In the genomic region with DNA sequence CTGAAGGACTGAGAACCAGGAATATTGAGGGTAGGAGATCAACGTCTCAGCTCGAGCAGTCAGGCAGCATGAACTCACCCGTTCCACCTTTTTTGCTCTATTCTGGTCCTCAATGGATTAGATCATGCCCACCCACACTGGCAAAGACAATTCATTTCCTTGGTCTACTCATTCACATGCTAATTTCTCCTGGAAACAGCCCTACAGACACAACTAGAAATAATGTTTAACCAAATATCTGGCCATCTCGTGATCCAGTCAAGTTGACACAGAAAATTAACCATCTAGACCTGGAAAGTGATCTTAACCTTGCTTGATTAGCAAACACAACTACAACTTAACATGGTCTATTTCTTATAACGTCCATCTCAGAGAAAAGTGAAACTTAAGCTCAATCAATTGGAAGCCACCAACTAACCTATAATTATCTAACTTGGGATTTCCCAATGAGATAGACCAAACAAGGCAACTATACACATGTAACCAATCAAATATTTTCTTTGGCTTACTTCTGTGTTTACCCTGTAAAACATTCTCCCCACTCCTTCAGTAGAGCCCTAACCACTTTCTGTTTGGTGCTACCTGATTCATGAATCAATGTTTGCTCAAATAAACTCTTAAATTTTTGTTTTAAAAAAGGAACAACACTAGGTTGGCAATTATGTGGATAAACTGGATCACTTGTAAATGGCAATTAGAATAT, we compare ENCODE assay signal across 2 cellular contexts.
TF ChIP-seq lines count a peak whose summit lies in the region.

No MANE protein-coding gene starts in this region.

TF ChIP-seq in liver, 16 proteins besides CTCF, POLR2A, EP300 and RAD21 (continued from another document):
- TF ChIP-seq HNF4G (IDR thresholded peaks at IDR 0.05) = no peak
- peak in 1 of 2 donors; percentile 12 for TF ChIP-seq JUND (IDR thresholded peaks at IDR 0.05)
- TF ChIP-seq FOXA1 (IDR thresholded peaks at IDR 0.05) = peak; percentile 75
- TF ChIP-seq HNF4A (conservative IDR thresholded peaks at IDR 0.05) = peak; percentile 20 to 45
- peak; percentile 82 for TF ChIP-seq FOXA2 (IDR thresholded peaks at IDR 0.05)
- peak; percentile 62 to 67 for TF ChIP-seq RXRA (IDR thresholded peaks at IDR 0.05)
- peak; percentile 55 for TF ChIP-seq SP1 (IDR thresholded peaks at IDR 0.05)

TF ChIP-seq in HepG2, 621 proteins besides CTCF, POLR2A, EP300 and RAD21 (continued from another document):
- TF ChIP-seq, protein P1, sequence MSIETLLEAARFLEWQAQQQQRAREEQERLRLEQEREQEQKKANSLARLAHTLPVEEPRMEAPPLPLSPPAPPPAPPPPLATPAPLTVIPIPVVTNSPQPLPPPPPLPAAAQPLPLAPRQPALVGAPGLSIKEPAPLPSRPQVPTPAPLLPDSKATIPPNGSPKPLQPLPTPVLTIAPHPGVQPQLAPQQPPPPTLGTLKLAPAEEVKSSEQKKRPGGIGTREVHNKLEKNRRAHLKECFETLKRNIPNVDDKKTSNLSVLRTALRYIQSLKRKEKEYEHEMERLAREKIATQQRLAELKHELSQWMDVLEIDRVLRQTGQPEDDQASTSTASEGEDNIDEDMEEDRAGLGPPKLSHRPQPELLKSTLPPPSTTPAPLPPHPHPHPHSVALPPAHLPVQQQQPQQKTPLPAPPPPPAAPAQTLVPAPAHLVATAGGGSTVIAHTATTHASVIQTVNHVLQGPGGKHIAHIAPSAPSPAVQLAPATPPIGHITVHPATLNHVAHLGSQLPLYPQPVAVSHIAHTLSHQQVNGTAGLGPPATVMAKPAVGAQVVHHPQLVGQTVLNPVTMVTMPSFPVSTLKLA (IDR thresholded peaks at IDR 0.05) = no peak
- TF ChIP-seq NKX3-1 (CRISPR knock-in tag; IDR thresholded peaks at IDR 0.05) = no peak
- TF ChIP-seq ZNF343 (CRISPR knock-in tag; IDR thresholded peaks at IDR 0.05) = no peak
- no peak for TF ChIP-seq ZNF839 (CRISPR knock-in tag; IDR thresholded peaks at IDR 0.05; ENCODE audit: borderline replicate concordance)
- no peak for TF ChIP-seq ZSCAN29 (CRISPR knock-in tag; conservative IDR thresholded peaks at IDR 0.05)
- TF ChIP-seq SP5 (CRISPR knock-in tag; IDR thresholded peaks at IDR 0.05; ENCODE audit: borderline replicate concordance, low read depth) = no peak
- TF ChIP-seq ONECUT2 (CRISPR knock-in tag; IDR thresholded peaks at IDR 0.05) = no peak
- TF ChIP-seq FOXO4 (CRISPR knock-in tag; conservative IDR thresholded peaks at IDR 0.05) = no peak
- TF ChIP-seq ZNF615 (CRISPR knock-in tag; IDR thresholded peaks at IDR 0.05; ENCODE audit: borderline replicate concordance) = no peak
- TF ChIP-seq CREBL2 (CRISPR knock-in tag; IDR thresholded peaks at IDR 0.05; ENCODE audit: borderline replicate concordance) = no peak
- no peak for TF ChIP-seq FLYWCH1 (CRISPR knock-in tag; IDR thresholded peaks at IDR 0.05)
